ENCODE assay signal across 19 cellular contexts in the genomic region with DNA sequence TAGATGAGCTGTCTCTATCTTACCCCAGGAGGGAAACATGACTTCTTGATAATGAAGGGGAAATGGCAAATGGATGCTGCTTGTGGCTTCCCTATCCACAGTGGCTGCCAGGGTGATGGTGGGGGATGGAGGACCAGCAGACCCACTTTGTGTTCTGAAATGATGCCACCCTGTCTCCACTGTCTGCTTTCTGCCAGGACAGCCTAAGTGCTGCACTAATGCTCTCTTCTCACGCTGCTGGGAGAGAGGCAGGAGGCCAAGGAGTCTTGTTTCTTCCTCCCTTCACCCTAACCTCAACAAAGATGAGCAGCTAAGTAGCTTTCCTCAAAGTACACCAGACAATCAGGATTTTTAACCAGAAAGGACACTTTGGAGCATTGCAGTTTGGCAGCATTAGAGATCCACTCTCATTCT. TPM values are rescaled to one million over a fixed set of nuclear protein-coding genes. Genes with fewer than 3 reads are reported as not detected.
DNase-seq lines count a peak whose midpoint lies in the region; ATAC-seq and TF ChIP-seq lines count a peak whose summit lies in the region.
"Had no signal": no experiment of that assay in that cellular context is flagged by ENCODE, and none has a peak within 500 bp of the region (broad histone marks: within the 10 kb centered on the region; RNA-seq: fewer than 3 reads in every experiment).

No MANE protein-coding gene starts in this region.

- H3K36me3 ChIP-seq in HEK293 (ENCODE audit: control insufficient read depth in 2 of 2, insufficient read depth in 1 of 2, low read length in 2 of 2) = no peaks in the 10 kb centered on the region
- H3K36me3 ChIP-seq in psoas muscle (ENCODE audit: insufficient read depth in 1 of 2, low read depth in 1 of 2) = no peaks in the 10 kb centered on the region
- H3K36me3 ChIP-seq: prostate gland, tibial nerve had no signal

- H3K4me3 ChIP-seq in HEK293 (ENCODE audit: low read depth, low read length) = no peak overlapping the region
- H3K4me3 ChIP-seq in psoas muscle = peak overlapping the region; percentile 50
- H3K4me3 ChIP-seq: GM23338, prostate gland, tibial nerve had no signal

- no peak overlapping the region for H3K4me3 Mint-ChIP-seq in natural killer cell treated with Interleukin-12 subunit alpha and Interleukin-12 subunit beta and Interleukin-15 and Interleukin-18, amount 100 ng/mL, for 72 hours
- H3K4me3 Mint-ChIP-seq: activated naive CD8-positive, alpha-beta T cell; CD14-positive monocyte; GM23338; stimulated activated effector memory CD8-positive, alpha-beta T cell treated with anti-CD3 and anti-CD28 coated beads, Interleukin-12 subunit alpha, Interleukin-12 subunit beta, amount 100 ng/mL, for 72 hours had no signal

- TF ChIP-seq CTCF in HEK293 (tag by site-specific recombination; IDR thresholded peaks at IDR 0.05) (no peak), psoas muscle (IDR thresholded peaks at IDR 0.05) (no peak), foreskin keratinocyte (conservative IDR thresholded peaks at IDR 0.05) (no peak)

- ATAC-seq in left ventricle myocardium superior (peak; percentile 35), psoas muscle (peak in 3 of 4 donors; percentile 17 to 41 (median 33)), HG03025 (IDR thresholded peaks at IDR 0.05; ENCODE audit: low FRiP score, unreplicated experiment) (no peak), foreskin keratinocyte (no peak)
- ATAC-seq in natural killer cell treated with Interleukin-12 subunit alpha and Interleukin-12 subunit beta and Interleukin-15 and Interleukin-18, amount 100 ng/mL, for 72 hours = no peak
- ATAC-seq: GM23338; left colon; Panc1; stimulated activated effector memory CD8-positive, alpha-beta T cell treated with anti-CD3 and anti-CD28 coated beads, Interleukin-12 subunit alpha, Interleukin-12 subunit beta, amount 100 ng/mL, for 72 hours had no signal

- H3K9me3 ChIP-seq in HEK293 (ENCODE audit: control insufficient read depth, insufficient read depth, low read depth, low read length) (no peaks in the 10 kb centered on the region), psoas muscle (no peaks in the 10 kb centered on the region)
- H3K9me3 ChIP-seq: prostate gland, tibial nerve had no signal

- H3K4me1 ChIP-seq in HEK293 (ENCODE audit: control insufficient read depth, insufficient read depth, low read length) = peaks cover 10% of the 10 kb centered on the region; the same call in 1 of the 2 replicates
- H3K4me1 ChIP-seq in psoas muscle = peaks cover 72% of the 10 kb centered on the region
- H3K4me1 ChIP-seq in foreskin keratinocyte = no peaks in the 10 kb centered on the region
- H3K4me1 ChIP-seq: prostate gland had no signal

- H3K27me3 ChIP-seq in psoas muscle (ENCODE audit: insufficient read depth in 3 of 3, low read length in 2 of 3) (no peaks in the 10 kb centered on the region), foreskin keratinocyte (no peaks in the 10 kb centered on the region)
- H3K27me3 ChIP-seq: tibial nerve had no signal

- no peaks in the 10 kb centered on the region for H3K4me1 Mint-ChIP-seq in natural killer cell treated with Interleukin-12 subunit alpha and Interleukin-12 subunit beta and Interleukin-15 and Interleukin-18, amount 100 ng/mL, for 72 hours (ENCODE audit: low read depth in 2 of 2)
- H3K4me1 Mint-ChIP-seq: CD14-positive monocyte; stimulated activated effector memory CD8-positive, alpha-beta T cell treated with anti-CD3 and anti-CD28 coated beads, Interleukin-12 subunit alpha, Interleukin-12 subunit beta, amount 100 ng/mL, for 72 hours had no signal

- POLR2A ChIA-PET in HEK293 (lab: Yijun Ruan, JAX) = no interaction called here

- H3K27me3 Mint-ChIP-seq in natural killer cell treated with Interleukin-12 subunit alpha and Interleukin-12 subunit beta and Interleukin-15 and Interleukin-18, amount 100 ng/mL, for 72 hours = peaks cover 4 to 7% of the 10 kb centered on the region in 2 donors

- DNase-seq in SK-N-DZ (ENCODE audit: low spot score) (peak; percentile 26), left ventricle myocardium superior (no peak), psoas muscle (peak in 1 of 2 donors; percentile 58), 8988T (no peak), foreskin keratinocyte (no peak)
- DNase-seq in natural killer cell treated with Interleukin-12 subunit alpha and Interleukin-12 subunit beta and Interleukin-15 and Interleukin-18, amount 100 ng/mL, for 72 hours (ENCODE audit: low spot score) = no peak
- DNase-seq: activated CD4-positive, alpha-beta T cell treated with anti-CD3 and anti-CD28 coated beads, Interleukin-2, amount 50 U/mL, for 48 hours; IMR-90; left colon had no signal

- WGBS in psoas muscle, 3 donors = 11 to 23% (median 18%) methylated on average over 1 of the region's 1 CpG

- H3K27ac ChIP-seq in HEK293 (ENCODE audit: extremely low read depth, low read depth, low read length) = peak overlapping the region; percentile 3; the same call in 1 of the 2 replicates
- peak overlapping the region; percentile 83 for H3K27ac ChIP-seq in psoas muscle
- H3K27ac ChIP-seq in foreskin keratinocyte = no peak overlapping the region
- H3K27ac ChIP-seq: prostate gland, tibial nerve had no signal

- CTCF ChIA-PET in HEK293 (lab: Yijun Ruan, JAX) = interaction anchor here (0.6 to 1.1 kb wide), 4 partner anchors 8 to 15 kb away, joined by 3 read pairs; no protein-coding TSS in a partner anchor

- H3K27ac Mint-ChIP-seq in natural killer cell treated with Interleukin-12 subunit alpha and Interleukin-12 subunit beta and Interleukin-15 and Interleukin-18, amount 100 ng/mL, for 72 hours = no peak overlapping the region
- H3K27ac Mint-ChIP-seq: activated naive CD8-positive, alpha-beta T cell; CD14-positive monocyte; GM23338; stimulated activated effector memory CD8-positive, alpha-beta T cell treated with anti-CD3 and anti-CD28 coated beads, Interleukin-12 subunit alpha, Interleukin-12 subunit beta, amount 100 ng/mL, for 72 hours had no signal

- no peaks in the 10 kb centered on the region for H3K36me3 Mint-ChIP-seq in natural killer cell treated with Interleukin-12 subunit alpha and Interleukin-12 subunit beta and Interleukin-15 and Interleukin-18, amount 100 ng/mL, for 72 hours
- H3K36me3 Mint-ChIP-seq: activated naive CD8-positive, alpha-beta T cell; CD14-positive monocyte; stimulated activated effector memory CD8-positive, alpha-beta T cell treated with anti-CD3 and anti-CD28 coated beads, Interleukin-12 subunit alpha, Interleukin-12 subunit beta, amount 100 ng/mL, for 72 hours had no signal

- H3K9me3 Mint-ChIP-seq in natural killer cell treated with Interleukin-12 subunit alpha and Interleukin-12 subunit beta and Interleukin-15 and Interleukin-18, amount 100 ng/mL, for 72 hours = no peaks in the 10 kb centered on the region
- H3K9me3 Mint-ChIP-seq: GM23338; stimulated activated effector memory CD8-positive, alpha-beta T cell treated with anti-CD3 and anti-CD28 coated beads, Interleukin-12 subunit alpha, Interleukin-12 subunit beta, amount 100 ng/mL, for 72 hours had no signal

- intact Hi-C loops in left ventricle myocardium superior (cut with micrococcal nuclease) (no loop called here), psoas muscle (cut with DNase I) (loop anchor here in 1 of 2 donors (10.0 kb wide), 1 partner anchor 872 kb away; a partner anchor contains a TSS)

TF ChIP-seq in HEK293, 187 proteins besides CTCF, POLR2A, EP300 and RAD21:
- TF ChIP-seq ZNF423 (tag by site-specific recombination; IDR thresholded peaks at IDR 0.05) (no peak), ZFP37 (tag by site-specific recombination; IDR thresholded peaks at IDR 0.05) (no peak), ZNF324 (tag by site-specific recombination; IDR thresholded peaks at IDR 0.05) (no peak), ZNF596 (tag by site-specific recombination; IDR thresholded peaks at IDR 0.05) (no peak), ZNF785 (tag by site-specific recombination; IDR thresholded peaks at IDR 0.05) (no peak)

RNA-seq across cellular contexts. Expression of a gene that starts 36.6 kb away (rescaled TPM):
- polyA plus RNA-seq in SK-N-DZ (2014; cell fraction: cytosol; rRNA removed) = 1.6 and 2.3 TPM in 2 replicates
- polyA plus RNA-seq in SK-N-DZ (2014; cell fraction: nucleus; rRNA removed) = 28.1 and 29.9 TPM in 2 replicates
- total RNA-seq in left ventricle myocardium superior (0.67 TPM), psoas muscle (under 1 TPM in 1 of 4 donors, not detected in 3; 0.28 TPM), foreskin keratinocyte (not detected in 2 replicates)
- polyA plus RNA-seq in psoas muscle (under 1 TPM in 1 of 3 donors, not detected in 2; 0.03 TPM), foreskin keratinocyte (not detected in 2 replicates)
- 1 to 10 TPM; 4.1 to 4.4 TPM for total RNA-seq in natural killer cell treated with Interleukin-12 subunit alpha and Interleukin-12 subunit beta and Interleukin-15 and Interleukin-18, amount 100 ng/mL, for 72 hours
- total RNA-seq: bronchial epithelial cell, GM23338, IMR-90, prostate gland had no signal
- polyA plus RNA-seq: CD14-positive monocyte, IMR-90 had no signal

Comparison
In these comparisons a context has a peak if more than half of its experiments do, and no peak if none do; other contexts are left out.
1. ATAC-seq: peak in left ventricle myocardium superior (single experiment) and psoas muscle (3 of 4); none in natural killer cell treated with Interleukin-12 subunit alpha and Interleukin-12 subunit beta and Interleukin-15 and Interleukin-18, amount 100 ng/mL, for 72 hours (0 of 2), HG03025 (single experiment) and foreskin keratinocyte (single experiment).